Comparison of ENCODE assay signal across 22 cellular contexts in the genomic region with DNA sequence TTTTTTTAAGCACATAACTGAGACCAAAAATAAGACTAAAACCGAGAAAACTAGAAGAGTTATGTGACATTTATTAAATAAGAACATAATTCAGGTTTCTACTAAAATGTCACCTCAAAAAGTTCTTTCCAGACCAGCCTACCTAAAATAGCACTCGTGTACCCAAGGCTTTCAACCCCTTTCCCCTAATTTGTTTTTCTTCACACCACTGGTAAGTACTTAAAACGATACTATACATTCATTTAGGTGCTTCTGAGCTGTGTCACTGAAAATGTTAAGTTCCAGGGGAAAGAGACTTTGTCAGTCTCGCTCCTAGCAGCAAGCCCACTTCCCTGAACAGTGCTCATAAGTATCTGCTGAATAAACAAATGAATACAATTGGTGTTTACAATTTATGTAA. TPM values are rescaled to one million over a fixed set of nuclear protein-coding genes. Genes with fewer than 3 reads are reported as not detected.
DNase-seq lines count a peak whose midpoint lies in the region; ATAC-seq, FAIRE-seq and TF ChIP-seq lines count a peak whose summit lies in the region.
"Had no signal": no experiment of that assay in that cellular context is flagged by ENCODE, and none has a peak within 500 bp of the region (broad histone marks: within the 10 kb centered on the region; RNA-seq: fewer than 3 reads in every experiment).

No MANE protein-coding gene starts in this region.

- intact Hi-C loops in activated CD4-positive, alpha-beta T cell treated with anti-CD3 and anti-CD28 coated beads, Interleukin-2, amount 10 ng/mL, durations not matched to agents 24 days and 14 days (cut with micrococcal nuclease) = loop anchor here (10.0 kb wide), 2 partner anchors 1158 to 1378 kb away; partner anchors contain the start of genes CDCA8 and ZC3H12A

- FAIRE-seq in GM12891 (lab: Jason Lieb, UNC) (no peak), GM12892 (lab: Jason Lieb, UNC) (no peak)
- FAIRE-seq: A549 had no signal

- H3K27me3 Mint-ChIP-seq in activated CD4-positive, alpha-beta T cell treated with anti-CD3 and anti-CD28 coated beads, Interleukin-2, amount 10 ng/mL, durations not matched to agents 24 days and 14 days = no peaks in the 10 kb centered on the region
- no peaks in the 10 kb centered on the region for H3K27me3 Mint-ChIP-seq in memory B cell

- H3K27ac Mint-ChIP-seq in activated CD4-positive, alpha-beta T cell treated with anti-CD3 and anti-CD28 coated beads, Interleukin-2, amount 10 ng/mL, durations not matched to agents 24 days and 14 days = peak overlapping the region; percentile 48
- peak overlapping the region; percentile 63 for H3K27ac Mint-ChIP-seq in memory B cell
- H3K27ac Mint-ChIP-seq: T-helper 2 cell treated with Interferon-gamma antibody and Interleukin-4, amounts not matched to agents 5 μg/mL and 100 μg/mL, for 36 hours had no signal

- H3K27ac ChIP-seq in caudate nucleus (ENCODE audit: low read depth, low read length) = no peak overlapping the region
- H3K27ac ChIP-seq: A549, ascending aorta, SJSA1, stomach had no signal

- ATAC-seq in HG02885 (IDR thresholded peaks at IDR 0.05; ENCODE audit: poor library complexity, unreplicated experiment) = peak; percentile 42
- no peak for ATAC-seq in memory B cell (ENCODE audit: low read depth)
- ATAC-seq in GM21360 (IDR thresholded peaks at IDR 0.05; ENCODE audit: unreplicated experiment) = no peak
- ATAC-seq: A549 had no signal

- peaks cover 34% of the 10 kb centered on the region for H3K36me3 Mint-ChIP-seq in activated CD4-positive, alpha-beta T cell treated with anti-CD3 and anti-CD28 coated beads, Interleukin-2, amount 10 ng/mL, durations not matched to agents 24 days and 14 days (ENCODE audit: low read depth)
- peaks cover 34% of the 10 kb centered on the region for H3K36me3 Mint-ChIP-seq in memory B cell

- no peak for TF ChIP-seq POLR2A in GM12891 (IDR thresholded peaks at IDR 0.05; ENCODE audit: low read depth, low read length)
- no peak for TF ChIP-seq POLR2A in GM12892 (IDR thresholded peaks at IDR 0.05; ENCODE audit: low read depth, low read length)

- peak overlapping the region; percentile 24 for H3K4me3 Mint-ChIP-seq in activated CD4-positive, alpha-beta T cell treated with anti-CD3 and anti-CD28 coated beads, Interleukin-2, amount 10 ng/mL, durations not matched to agents 24 days and 14 days
- H3K4me3 Mint-ChIP-seq in memory B cell = no peak overlapping the region
- H3K4me3 Mint-ChIP-seq: T-helper 2 cell treated with Interferon-gamma antibody and Interleukin-4, amounts not matched to agents 5 μg/mL and 100 μg/mL, for 36 hours had no signal

- no peaks in the 10 kb centered on the region for H3K9me3 Mint-ChIP-seq in activated CD4-positive, alpha-beta T cell treated with anti-CD3 and anti-CD28 coated beads, Interleukin-2, amount 10 ng/mL, durations not matched to agents 24 days and 14 days
- H3K9me3 Mint-ChIP-seq in memory B cell = no peaks in the 10 kb centered on the region
- H3K9me3 Mint-ChIP-seq: T-helper 2 cell treated with Interferon-gamma antibody and Interleukin-4, amounts not matched to agents 5 μg/mL and 100 μg/mL, for 36 hours had no signal

- peaks cover 15% of the 10 kb centered on the region for H3K4me1 Mint-ChIP-seq in activated CD4-positive, alpha-beta T cell treated with anti-CD3 and anti-CD28 coated beads, Interleukin-2, amount 10 ng/mL, durations not matched to agents 24 days and 14 days
- H3K4me1 Mint-ChIP-seq in memory B cell = peaks cover 15% of the 10 kb centered on the region

- DNase-seq in activated CD4-positive, alpha-beta T cell treated with anti-CD3 and anti-CD28 coated beads, Interleukin-2, amount 10 ng/mL, durations not matched to agents 24 days and 14 days = no peak
- DNase-seq in activated CD4-positive, alpha-beta T cell treated with anti-CD3 and anti-CD28 coated beads for 4 hours = no peak
- DNase-seq in GM12891 (ENCODE audit: insufficient read length, low spot score) = no peak
- DNase-seq in memory B cell (ENCODE audit: low spot score in 2 of 2) = no peak
- DNase-seq in caudate nucleus (lab: John Stamatoyannopoulos, UW) = no peak
- DNase-seq in GM12892 (ENCODE audit: insufficient read length) = no peak
- DNase-seq: activated CD4-positive, alpha-beta T cell treated with anti-CD3 and anti-CD28 coated beads for 1 hour; C1 segment of cervical spinal cord; DMS153; midbrain; MV-4-11; NCI-H1930; NCI-H524 treated with DMSO at 0.1 percent for 48 hours; OCI-M1; stomach had no signal

TF ChIP-seq in GM12891, 5 proteins besides CTCF, POLR2A, EP300 and RAD21:
- TF ChIP-seq SPI1 (IDR thresholded peaks at IDR 0.05; ENCODE audit: low read depth, low read length) = peak; percentile 29; the same call in 1 of the 2 replicates
- TF ChIP-seq TAF1 (IDR thresholded peaks at IDR 0.05; ENCODE audit: low read depth, low read length) = no peak

RNA-seq across cellular contexts. Expression of gene RRAGC, which starts 6.8 kb away (rescaled TPM):
- total RNA-seq in activated CD4-positive, alpha-beta T cell treated with anti-CD3 and anti-CD28 coated beads, Interleukin-2, amount 10 ng/mL, durations not matched to agents 24 days and 14 days = 10.9 and 11.0 TPM in 2 replicates
- polyA plus RNA-seq in GM12891 (2012; ENCODE audit: low read depth, missing spikeins) = 10.3 TPM
- 19.4 TPM for polyA plus RNA-seq in GM12892 (2012; ENCODE audit: missing spikeins)

RNA-seq across cellular contexts. Expression of gene MYCBP, which starts 20.4 kb away (rescaled TPM):
- total RNA-seq in activated CD4-positive, alpha-beta T cell treated with anti-CD3 and anti-CD28 coated beads, Interleukin-2, amount 10 ng/mL, durations not matched to agents 24 days and 14 days = 35.1 and 40.7 TPM in 2 replicates
- 20.3 TPM for polyA plus RNA-seq in GM12891 (2012; ENCODE audit: low read depth, missing spikeins)
- 25.3 TPM for polyA plus RNA-seq in GM12892 (2012; ENCODE audit: missing spikeins)

RNA-seq across cellular contexts. Expression of gene GJA9, which starts 28.6 kb away (rescaled TPM):
- not detected in 2 replicates for total RNA-seq in activated CD4-positive, alpha-beta T cell treated with anti-CD3 and anti-CD28 coated beads, Interleukin-2, amount 10 ng/mL, durations not matched to agents 24 days and 14 days
- not detected for polyA plus RNA-seq in GM12891 (2012; ENCODE audit: low read depth, missing spikeins)
- polyA plus RNA-seq in GM12892 (2012; ENCODE audit: missing spikeins) = 0.45 TPM
- total RNA-seq: ascending aorta, fibroblast of villous mesenchyme, SJSA1 had no signal
- polyA plus RNA-seq: A549 had no signal
